In the genomic region with DNA sequence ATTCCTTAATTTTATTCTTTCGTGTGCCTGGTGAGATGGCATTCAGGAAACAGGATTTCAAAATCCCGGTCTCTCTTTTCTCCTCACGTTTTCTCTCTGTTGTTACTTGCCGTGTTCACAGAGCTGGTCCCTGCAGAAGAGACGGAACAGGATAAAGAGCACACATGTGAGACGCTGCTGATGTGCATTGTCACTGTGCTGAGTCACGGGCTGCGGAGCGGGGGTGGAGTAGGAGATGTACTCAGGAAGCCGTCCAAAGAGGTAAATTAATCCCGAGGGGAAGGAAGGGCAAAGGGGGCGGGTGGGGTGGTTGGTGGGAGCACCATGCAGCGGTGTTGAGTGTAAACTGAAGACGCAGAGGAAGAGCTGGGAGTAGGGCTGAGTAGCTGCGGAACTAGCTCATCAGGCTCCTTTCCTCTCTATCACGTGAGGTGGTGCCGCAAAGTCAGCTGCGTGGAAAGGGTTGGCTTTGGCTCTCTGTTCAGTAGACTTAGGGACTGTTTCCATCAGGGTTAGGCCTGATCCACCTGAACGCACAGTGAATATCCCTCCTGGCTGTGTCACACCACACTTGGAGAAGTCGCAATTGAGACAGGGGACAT, we compare ENCODE assay signal across 1 cellular context.
A peak's percentile ranks its signal among the peaks of the same experiment; 100 is the strongest.
TF ChIP-seq lines count a peak whose summit lies in the region.

No MANE protein-coding gene starts in this region.

TF ChIP-seq in K562, 482 proteins besides CTCF, POLR2A, EP300 and RAD21 (continued from another document and continues in another):
- TF ChIP-seq MEF2D (tag; conservative IDR thresholded peaks at IDR 0.05; ENCODE audit: low read depth) (peak; percentile 52; the same call in 1 of the 2 replicates), CBX3 (IDR thresholded peaks at IDR 0.05; ENCODE audit: borderline replicate concordance in 1 of 2, low read length in 2 of 2) (peak in 1 of 2 experiments; percentile 83; a peak in 2 of 3 replicates), ZNF507 (tag; conservative IDR thresholded peaks at IDR 0.05) (no peak), RUNX1 (IDR thresholded peaks at IDR 0.05; ENCODE audit: low read depth) (no peak), ATF1 (CRISPR knock-in tag; IDR thresholded peaks at IDR 0.05) (no peak), ATF1 (tag; IDR thresholded peaks at IDR 0.05) (peak; percentile 68; the same call in 1 of the 2 replicates), TGIF2 (CRISPR knock-in tag; IDR thresholded peaks at IDR 0.05) (no peak), ZKSCAN8 (CRISPR knock-in tag; IDR thresholded peaks at IDR 0.05) (peak; percentile 33; the same call in 1 of the 2 replicates), ARID1B (IDR thresholded peaks at IDR 0.05) (peak; percentile 89), ZC3H11A (IDR thresholded peaks at IDR 0.05; ENCODE audit: low read depth, low read length) (no peak), NUFIP1 (IDR thresholded peaks at IDR 0.05; ENCODE audit: partially characterized antibody) (no peak), CBX1 (IDR thresholded peaks at IDR 0.05; ENCODE audit: low read depth) (0 out of 2 replicates have a peak, but pooled peaks have one; percentile 15), CREM (IDR thresholded peaks at IDR 0.05; ENCODE audit: low read depth) (peak; percentile 83), YY1 (IDR thresholded peaks at IDR 0.05; ENCODE audit: borderline replicate concordance in 1 of 3, control insufficient read depth in 1 of 3, extremely low read depth in 1 of 3, insufficient read depth in 3 of 3, insufficient read length in 1 of 3, insufficient replicate concordance in 2 of 3, low read depth in 1 of 3, low read length in 2 of 3) (peak in 2 of 3 experiments; percentile 17 to 35), SNRNP70 (optimal IDR thresholded peaks at IDR 0.05; ENCODE audit: low read depth, low read length) (no peak), POLR3A (IDR thresholded peaks at IDR 0.05; ENCODE audit: borderline replicate concordance, extremely low read depth, insufficient read depth, insufficient read length) (no peak), CHCHD3 (CRISPR knock-in tag; IDR thresholded peaks at IDR 0.05) (no peak), IRF2 (CRISPR knock-in tag; IDR thresholded peaks at IDR 0.05) (no peak), WHSC1 (IDR thresholded peaks at IDR 0.05; ENCODE audit: low read length) (no peak), ASH1L (IDR thresholded peaks at IDR 0.05; ENCODE audit: borderline replicate concordance, low read depth, partially characterized antibody) (peak; percentile 43), ZNF354B (CRISPR knock-in tag; IDR thresholded peaks at IDR 0.05) (no peak), TAL1 (IDR thresholded peaks at IDR 0.05) (peak; percentile 54), SUPT5H (IDR thresholded peaks at IDR 0.05) (peak; percentile 73), NCOA6 (IDR thresholded peaks at IDR 0.05) (no peak), ZNF695 (CRISPR knock-in tag; IDR thresholded peaks at IDR 0.05) (no peak), ZNF165 (CRISPR knock-in tag; IDR thresholded peaks at IDR 0.05; ENCODE audit: borderline replicate concordance) (0 out of 2 replicates have a peak, but pooled peaks have one; percentile 13)
- TF ChIP-seq, protein P1, sequence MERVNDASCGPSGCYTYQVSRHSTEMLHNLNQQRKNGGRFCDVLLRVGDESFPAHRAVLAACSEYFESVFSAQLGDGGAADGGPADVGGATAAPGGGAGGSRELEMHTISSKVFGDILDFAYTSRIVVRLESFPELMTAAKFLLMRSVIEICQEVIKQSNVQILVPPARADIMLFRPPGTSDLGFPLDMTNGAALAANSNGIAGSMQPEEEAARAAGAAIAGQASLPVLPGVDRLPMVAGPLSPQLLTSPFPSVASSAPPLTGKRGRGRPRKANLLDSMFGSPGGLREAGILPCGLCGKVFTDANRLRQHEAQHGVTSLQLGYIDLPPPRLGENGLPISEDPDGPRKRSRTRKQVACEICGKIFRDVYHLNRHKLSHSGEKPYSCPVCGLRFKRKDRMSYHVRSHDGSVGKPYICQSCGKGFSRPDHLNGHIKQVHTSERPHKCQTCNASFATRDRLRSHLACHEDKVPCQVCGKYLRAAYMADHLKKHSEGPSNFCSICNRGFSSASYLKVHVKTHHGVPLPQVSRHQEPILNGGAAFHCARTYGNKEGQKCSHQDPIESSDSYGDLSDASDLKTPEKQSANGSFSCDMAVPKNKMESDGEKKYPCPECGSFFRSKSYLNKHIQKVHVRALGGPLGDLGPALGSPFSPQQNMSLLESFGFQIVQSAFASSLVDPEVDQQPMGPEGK (CRISPR knock-in tag; IDR thresholded peaks at IDR 0.05; ENCODE audit: borderline replicate concordance): 0 out of 2 replicates have a peak, but pooled peaks have one; percentile 13
- TF ChIP-seq, protein P2, sequence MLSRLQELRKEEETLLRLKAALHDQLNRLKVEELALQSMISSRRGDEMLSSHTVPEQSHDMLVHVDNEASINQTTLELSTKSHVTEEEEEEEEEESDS (CRISPR knock-in tag; IDR thresholded peaks at IDR 0.05): no peak
- TF ChIP-seq, protein P3, sequence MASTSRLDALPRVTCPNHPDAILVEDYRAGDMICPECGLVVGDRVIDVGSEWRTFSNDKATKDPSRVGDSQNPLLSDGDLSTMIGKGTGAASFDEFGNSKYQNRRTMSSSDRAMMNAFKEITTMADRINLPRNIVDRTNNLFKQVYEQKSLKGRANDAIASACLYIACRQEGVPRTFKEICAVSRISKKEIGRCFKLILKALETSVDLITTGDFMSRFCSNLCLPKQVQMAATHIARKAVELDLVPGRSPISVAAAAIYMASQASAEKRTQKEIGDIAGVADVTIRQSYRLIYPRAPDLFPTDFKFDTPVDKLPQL (IDR thresholded peaks at IDR 0.05; ENCODE audit: extremely low read depth, insufficient read length): peak; percentile 43
- TF ChIP-seq, protein P4, sequence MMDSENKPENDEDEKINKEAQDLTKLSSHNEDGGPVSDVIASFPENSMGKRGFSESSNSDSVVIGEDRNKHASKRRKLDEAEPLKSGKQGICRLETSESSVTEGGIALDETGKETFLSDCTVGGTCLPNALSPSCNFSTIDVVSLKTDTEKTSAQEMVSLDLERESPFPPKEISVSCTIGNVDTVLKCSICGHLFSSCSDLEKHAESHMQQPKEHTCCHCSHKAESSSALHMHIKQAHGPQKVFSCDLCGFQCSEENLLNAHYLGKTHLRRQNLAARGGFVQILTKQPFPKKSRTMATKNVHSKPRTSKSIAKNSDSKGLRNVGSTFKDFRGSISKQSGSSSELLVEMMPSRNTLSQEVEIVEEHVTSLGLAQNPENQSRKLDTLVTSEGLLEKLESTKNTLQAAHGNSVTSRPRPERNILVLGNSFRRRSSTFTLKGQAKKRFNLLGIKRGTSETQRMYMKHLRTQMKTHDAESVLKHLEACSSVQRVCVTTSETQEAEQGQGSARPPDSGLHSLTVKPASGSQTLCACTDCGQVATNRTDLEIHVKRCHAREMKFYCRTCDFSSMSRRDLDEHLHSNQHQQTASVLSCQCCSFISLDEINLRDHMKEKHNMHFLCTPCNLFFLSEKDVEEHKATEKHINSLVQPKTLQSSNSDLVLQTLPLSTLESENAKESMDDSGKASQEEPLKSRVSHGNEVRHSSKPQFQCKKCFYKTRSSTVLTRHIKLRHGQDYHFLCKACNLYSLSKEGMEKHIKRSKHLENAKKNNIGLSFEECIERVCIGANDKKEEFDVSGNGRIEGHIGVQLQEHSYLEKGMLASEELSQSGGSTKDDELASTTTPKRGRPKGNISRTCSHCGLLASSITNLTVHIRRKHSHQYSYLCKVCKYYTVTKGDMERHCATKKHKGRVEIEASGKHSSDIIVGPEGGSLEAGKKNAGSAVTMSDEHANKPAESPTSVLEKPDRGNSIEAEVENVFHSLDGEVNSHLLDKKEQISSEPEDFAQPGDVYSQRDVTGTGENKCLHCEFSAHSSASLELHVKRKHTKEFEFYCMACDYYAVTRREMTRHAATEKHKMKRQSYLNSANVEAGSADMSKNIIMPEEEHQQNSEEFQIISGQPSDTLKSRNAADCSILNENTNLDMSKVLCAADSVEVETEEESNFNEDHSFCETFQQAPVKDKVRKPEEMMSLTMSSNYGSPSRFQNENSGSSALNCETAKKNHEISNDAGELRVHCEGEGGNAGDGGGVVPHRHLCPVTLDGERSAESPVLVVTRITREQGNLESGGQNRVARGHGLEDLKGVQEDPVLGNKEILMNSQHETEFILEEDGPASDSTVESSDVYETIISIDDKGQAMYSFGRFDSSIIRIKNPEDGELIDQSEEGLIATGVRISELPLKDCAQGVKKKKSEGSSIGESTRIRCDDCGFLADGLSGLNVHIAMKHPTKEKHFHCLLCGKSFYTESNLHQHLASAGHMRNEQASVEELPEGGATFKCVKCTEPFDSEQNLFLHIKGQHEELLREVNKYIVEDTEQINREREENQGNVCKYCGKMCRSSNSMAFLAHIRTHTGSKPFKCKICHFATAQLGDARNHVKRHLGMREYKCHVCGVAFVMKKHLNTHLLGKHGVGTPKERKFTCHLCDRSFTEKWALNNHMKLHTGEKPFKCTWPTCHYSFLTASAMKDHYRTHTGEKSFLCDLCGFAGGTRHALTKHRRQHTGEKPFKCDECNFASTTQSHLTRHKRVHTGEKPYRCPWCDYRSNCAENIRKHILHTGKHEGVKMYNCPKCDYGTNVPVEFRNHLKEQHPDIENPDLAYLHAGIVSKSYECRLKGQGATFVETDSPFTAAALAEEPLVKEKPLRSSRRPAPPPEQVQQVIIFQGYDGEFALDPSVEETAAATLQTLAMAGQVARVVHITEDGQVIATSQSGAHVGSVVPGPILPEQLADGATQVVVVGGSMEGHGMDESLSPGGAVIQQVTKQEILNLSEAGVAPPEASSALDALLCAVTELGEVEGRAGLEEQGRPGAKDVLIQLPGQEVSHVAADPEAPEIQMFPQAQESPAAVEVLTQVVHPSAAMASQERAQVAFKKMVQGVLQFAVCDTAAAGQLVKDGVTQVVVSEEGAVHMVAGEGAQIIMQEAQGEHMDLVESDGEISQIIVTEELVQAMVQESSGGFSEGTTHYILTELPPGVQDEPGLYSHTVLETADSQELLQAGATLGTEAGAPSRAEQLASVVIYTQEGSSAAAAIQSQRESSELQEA (IDR thresholded peaks at IDR 0.05; ENCODE audit: low read depth): no peak; the same call in 1 of the 2 replicates
- TF ChIP-seq, protein P5, sequence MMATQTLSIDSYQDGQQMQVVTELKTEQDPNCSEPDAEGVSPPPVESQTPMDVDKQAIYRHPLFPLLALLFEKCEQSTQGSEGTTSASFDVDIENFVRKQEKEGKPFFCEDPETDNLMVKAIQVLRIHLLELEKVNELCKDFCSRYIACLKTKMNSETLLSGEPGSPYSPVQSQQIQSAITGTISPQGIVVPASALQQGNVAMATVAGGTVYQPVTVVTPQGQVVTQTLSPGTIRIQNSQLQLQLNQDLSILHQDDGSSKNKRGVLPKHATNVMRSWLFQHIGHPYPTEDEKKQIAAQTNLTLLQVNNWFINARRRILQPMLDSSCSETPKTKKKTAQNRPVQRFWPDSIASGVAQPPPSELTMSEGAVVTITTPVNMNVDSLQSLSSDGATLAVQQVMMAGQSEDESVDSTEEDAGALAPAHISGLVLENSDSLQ (IDR thresholded peaks at IDR 0.05): peak; percentile 29; the same call in 1 of the 2 replicates
- TF ChIP-seq, protein P6, sequence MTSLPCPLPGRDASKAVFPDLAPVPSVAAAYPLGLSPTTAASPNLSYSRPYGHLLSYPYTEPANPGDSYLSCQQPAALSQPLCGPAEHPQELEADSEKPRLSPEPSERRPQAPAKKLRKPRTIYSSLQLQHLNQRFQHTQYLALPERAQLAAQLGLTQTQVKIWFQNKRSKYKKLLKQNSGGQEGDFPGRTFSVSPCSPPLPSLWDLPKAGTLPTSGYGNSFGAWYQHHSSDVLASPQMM (CRISPR knock-in tag; IDR thresholded peaks at IDR 0.05): no peak
- TF ChIP-seq, protein P7, sequence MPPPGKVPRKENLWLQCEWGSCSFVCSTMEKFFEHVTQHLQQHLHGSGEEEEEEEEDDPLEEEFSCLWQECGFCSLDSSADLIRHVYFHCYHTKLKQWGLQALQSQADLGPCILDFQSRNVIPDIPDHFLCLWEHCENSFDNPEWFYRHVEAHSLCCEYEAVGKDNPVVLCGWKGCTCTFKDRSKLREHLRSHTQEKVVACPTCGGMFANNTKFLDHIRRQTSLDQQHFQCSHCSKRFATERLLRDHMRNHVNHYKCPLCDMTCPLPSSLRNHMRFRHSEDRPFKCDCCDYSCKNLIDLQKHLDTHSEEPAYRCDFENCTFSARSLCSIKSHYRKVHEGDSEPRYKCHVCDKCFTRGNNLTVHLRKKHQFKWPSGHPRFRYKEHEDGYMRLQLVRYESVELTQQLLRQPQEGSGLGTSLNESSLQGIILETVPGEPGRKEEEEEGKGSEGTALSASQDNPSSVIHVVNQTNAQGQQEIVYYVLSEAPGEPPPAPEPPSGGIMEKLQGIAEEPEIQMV (tag; conservative IDR thresholded peaks at IDR 0.05; ENCODE audit: low read depth): no peak
- TF ChIP-seq, protein P8, sequence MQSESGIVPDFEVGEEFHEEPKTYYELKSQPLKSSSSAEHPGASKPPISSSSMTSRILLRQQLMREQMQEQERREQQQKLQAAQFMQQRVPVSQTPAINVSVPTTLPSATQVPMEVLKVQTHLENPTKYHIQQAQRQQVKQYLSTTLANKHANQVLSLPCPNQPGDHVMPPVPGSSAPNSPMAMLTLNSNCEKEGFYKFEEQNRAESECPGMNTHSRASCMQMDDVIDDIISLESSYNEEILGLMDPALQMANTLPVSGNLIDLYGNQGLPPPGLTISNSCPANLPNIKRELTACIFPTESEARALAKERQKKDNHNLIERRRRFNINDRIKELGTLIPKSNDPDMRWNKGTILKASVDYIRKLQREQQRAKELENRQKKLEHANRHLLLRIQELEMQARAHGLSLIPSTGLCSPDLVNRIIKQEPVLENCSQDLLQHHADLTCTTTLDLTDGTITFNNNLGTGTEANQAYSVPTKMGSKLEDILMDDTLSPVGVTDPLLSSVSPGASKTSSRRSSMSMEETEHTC (IDR thresholded peaks at IDR 0.05): peak; percentile 75
- TF ChIP-seq, protein P9, sequence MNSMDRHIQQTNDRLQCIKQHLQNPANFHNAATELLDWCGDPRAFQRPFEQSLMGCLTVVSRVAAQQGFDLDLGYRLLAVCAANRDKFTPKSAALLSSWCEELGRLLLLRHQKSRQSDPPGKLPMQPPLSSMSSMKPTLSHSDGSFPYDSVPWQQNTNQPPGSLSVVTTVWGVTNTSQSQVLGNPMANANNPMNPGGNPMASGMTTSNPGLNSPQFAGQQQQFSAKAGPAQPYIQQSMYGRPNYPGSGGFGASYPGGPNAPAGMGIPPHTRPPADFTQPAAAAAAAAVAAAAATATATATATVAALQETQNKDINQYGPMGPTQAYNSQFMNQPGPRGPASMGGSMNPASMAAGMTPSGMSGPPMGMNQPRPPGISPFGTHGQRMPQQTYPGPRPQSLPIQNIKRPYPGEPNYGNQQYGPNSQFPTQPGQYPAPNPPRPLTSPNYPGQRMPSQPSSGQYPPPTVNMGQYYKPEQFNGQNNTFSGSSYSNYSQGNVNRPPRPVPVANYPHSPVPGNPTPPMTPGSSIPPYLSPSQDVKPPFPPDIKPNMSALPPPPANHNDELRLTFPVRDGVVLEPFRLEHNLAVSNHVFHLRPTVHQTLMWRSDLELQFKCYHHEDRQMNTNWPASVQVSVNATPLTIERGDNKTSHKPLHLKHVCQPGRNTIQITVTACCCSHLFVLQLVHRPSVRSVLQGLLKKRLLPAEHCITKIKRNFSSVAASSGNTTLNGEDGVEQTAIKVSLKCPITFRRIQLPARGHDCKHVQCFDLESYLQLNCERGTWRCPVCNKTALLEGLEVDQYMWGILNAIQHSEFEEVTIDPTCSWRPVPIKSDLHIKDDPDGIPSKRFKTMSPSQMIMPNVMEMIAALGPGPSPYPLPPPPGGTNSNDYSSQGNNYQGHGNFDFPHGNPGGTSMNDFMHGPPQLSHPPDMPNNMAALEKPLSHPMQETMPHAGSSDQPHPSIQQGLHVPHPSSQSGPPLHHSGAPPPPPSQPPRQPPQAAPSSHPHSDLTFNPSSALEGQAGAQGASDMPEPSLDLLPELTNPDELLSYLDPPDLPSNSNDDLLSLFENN (IDR thresholded peaks at IDR 0.05; ENCODE audit: low read depth in 2 of 2, low read length in 2 of 2): peak in 1 of 2 experiments; percentile 62; a peak in 2 of 4 replicates
